ENCODE assay signal across 19 cellular contexts in the genomic region with DNA sequence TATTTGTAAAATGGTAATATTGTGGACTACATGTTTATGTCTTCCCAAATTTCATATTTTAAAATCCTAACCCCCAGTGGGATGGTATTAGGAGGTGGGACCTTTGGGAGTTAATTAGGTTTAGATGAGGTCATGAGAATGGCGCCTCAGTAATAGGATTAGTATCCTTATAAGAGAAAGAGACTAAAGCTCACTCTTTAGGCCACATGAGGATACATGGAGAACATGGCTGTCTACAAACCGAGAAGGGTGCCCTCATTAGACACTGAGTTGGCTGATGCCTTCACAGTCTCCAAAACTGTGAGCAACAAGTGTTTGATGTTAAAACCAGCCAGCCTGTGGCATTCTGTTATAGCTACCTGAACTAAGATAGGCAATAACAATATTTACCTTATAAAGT. TPM values are rescaled to one million over a fixed set of nuclear protein-coding genes. Genes with fewer than 3 reads are reported as not detected.
"Had no signal": no experiment of that assay in that cellular context is flagged by ENCODE, and none has a peak within 500 bp of the region (broad histone marks: within the 10 kb centered on the region; RNA-seq: fewer than 3 reads in every experiment).

No MANE protein-coding gene starts in this region.

- H3K9me3 ChIP-seq: breast epithelium, gastrocnemius medialis, heart right ventricle, upper lobe of left lung had no signal

- ATAC-seq: gastrocnemius medialis, heart right ventricle, natural killer cell had no signal

- H3K27ac ChIP-seq: breast epithelium, gastrocnemius medialis, heart right ventricle, upper lobe of left lung had no signal

- H3K27me3 ChIP-seq: breast epithelium, gastrocnemius medialis, heart right ventricle, upper lobe of left lung had no signal

- H3K4me3 ChIP-seq: breast epithelium, gastrocnemius medialis, heart right ventricle, upper lobe of left lung had no signal

- H3K36me3 ChIP-seq: breast epithelium, gastrocnemius medialis, heart right ventricle, upper lobe of left lung had no signal

- H3K4me1 ChIP-seq: breast epithelium, gastrocnemius medialis, upper lobe of left lung had no signal

- DNase-seq: activated CD4-positive, alpha-beta T cell treated with anti-CD3 and anti-CD28 coated beads, Interleukin-2, amount 50 U/mL, for 4 hours; activated effector memory CD4-positive, alpha-beta T cell treated with anti-CD3 and anti-CD28 coated beads, Interleukin-2, amount 50 U/mL, for 16 hours; activated naive CD4-positive, alpha-beta T cell treated with anti-CD3 and anti-CD28 coated beads, Interleukin-2, amount 50 U/mL, for 16 hours; aorta; cortex of kidney; erythroblast; gastrocnemius medialis; heart right ventricle; natural killer cell; posterior cingulate gyrus; retina; stimulated activated naive CD8-positive, alpha-beta T cell treated with anti-CD3 and anti-CD28 coated beads, Interleukin-15, Interleukin-2, amounts not matched to agents 100 U/mL and 50 U/mL, for 24 hours; substantia nigra; T-helper 2 cell; upper lobe of left lung had no signal

RNA-seq across cellular contexts. Expression of a gene that starts 58.3 kb away (rescaled TPM):
- total RNA-seq: activated CD8-positive, alpha-beta memory T cell treated with anti-CD3 and anti-CD28 coated beads for 36 hours; activated T-cell treated with anti-CD3 and anti-CD28 coated beads, Interleukin-2, amount 50 U/mL, for 72 hours; mesenteric fat pad; natural killer cell had no signal
